8 cellular contexts compared by ENCODE assay signal in genomic region chr1:100455478-100456072, GRCh38.
DNase-seq lines count a peak whose midpoint lies in the region; ATAC-seq and TF ChIP-seq lines count a peak whose summit lies in the region.

No MANE protein-coding gene starts in this region.

- H3K27ac Mint-ChIP-seq in activated T-cell treated with anti-CD3 and anti-CD28 coated beads, Interleukin-2, amount 50 U/mL, for 24 hours, result peak overlapping the region; percentile 24

- ATAC-seq in HG02798 (IDR thresholded peaks at IDR 0.05; ENCODE audit: poor library complexity, unreplicated experiment), result no peak

- H3K9ac ChIP-seq in OCI-LY3 (ENCODE audit: low read length), result no peak overlapping the region

- no peaks in the 10 kb centered on the region for H3K27me3 Mint-ChIP-seq in activated T-cell treated with anti-CD3 and anti-CD28 coated beads, Interleukin-2, amount 50 U/mL, for 24 hours

- H3K79me2 ChIP-seq in OCI-LY3 (ENCODE audit: low read length), result no peaks in the 10 kb centered on the region

- no peak overlapping the region for H3K4me3 ChIP-seq in OCI-LY3 (ENCODE audit: low read length)
- no peak overlapping the region for H3K4me3 ChIP-seq in epithelial cell of esophagus (ENCODE audit: low read length)
- no peak overlapping the region for H3K4me3 ChIP-seq in testis

- no peak overlapping the region for H3K27ac ChIP-seq in OCI-LY3 (ENCODE audit: low read length)
- no peak overlapping the region for H3K27ac ChIP-seq in testis

- no peaks in the 10 kb centered on the region for H3K27me3 ChIP-seq in OCI-LY3 (ENCODE audit: low read depth, low read length)
- no peaks in the 10 kb centered on the region for H3K27me3 ChIP-seq in testis

- H3K36me3 ChIP-seq in OCI-LY3 (replicated peaks; ENCODE audit: low read depth, low read length), result no peaks in the 10 kb centered on the region
- H3K36me3 ChIP-seq in testis (ENCODE audit: low read depth, missing control alignments), result no peaks in the 10 kb centered on the region

- H3K4me1 ChIP-seq in OCI-LY3 (ENCODE audit: low read length), result peaks cover 7% of the 10 kb centered on the region
- H3K4me1 ChIP-seq in testis, result peaks cover 4% of the 10 kb centered on the region

- no peaks in the 10 kb centered on the region for H3K9me3 ChIP-seq in OCI-LY3 (ENCODE audit: insufficient read depth, low read length)
- no peaks in the 10 kb centered on the region for H3K9me3 ChIP-seq in testis

- TF ChIP-seq CTCF in OCI-LY3 (IDR thresholded peaks at IDR 0.05; ENCODE audit: low read depth, low read length), result peak; percentile 45
- TF ChIP-seq CTCF in epithelial cell of esophagus (IDR thresholded peaks at IDR 0.05; ENCODE audit: insufficient read depth, low read depth, low read length, missing control alignments), result peak; percentile 20
- peak in 2 of 3 experiments; percentile 17 to 62 for TF ChIP-seq CTCF in testis (IDR thresholded peaks at IDR 0.05)

- H3K4me1 Mint-ChIP-seq in activated T-cell treated with anti-CD3 and anti-CD28 coated beads, Interleukin-2, amount 50 U/mL, for 24 hours (ENCODE audit: low read depth), result peaks cover 70% of the 10 kb centered on the region

- no peaks in the 10 kb centered on the region for H4K20me1 ChIP-seq in OCI-LY3 (ENCODE audit: insufficient read depth, low read length)

- H3K4me2 ChIP-seq in OCI-LY3 (ENCODE audit: low read length), result no peak overlapping the region

- no peak for DNase-seq in activated T-cell treated with anti-CD3 and anti-CD28 coated beads, Interleukin-2, amount 50 U/mL, for 24 hours
- no peak for DNase-seq in activated T-cell treated with anti-CD3 and anti-CD28 coated beads, Interleukin-2, amount 50 U/mL, for 48 hours
- peak; percentile 14 for DNase-seq in epithelial cell of esophagus (ENCODE audit: low read depth)
- DNase-seq in testis, result no peak
- no peak for DNase-seq in activated gamma-delta T cell (lab: John Stamatoyannopoulos, UW)
- DNase-seq in OCI-M2 (lab: John Stamatoyannopoulos, UW; ENCODE audit: unreplicated experiment), result no peak

- peaks cover 25% of the 10 kb centered on the region for H3K36me3 Mint-ChIP-seq in activated T-cell treated with anti-CD3 and anti-CD28 coated beads, Interleukin-2, amount 50 U/mL, for 24 hours (ENCODE audit: low read depth)

- no peaks in the 10 kb centered on the region for H3K9me3 Mint-ChIP-seq in activated T-cell treated with anti-CD3 and anti-CD28 coated beads, Interleukin-2, amount 50 U/mL, for 24 hours

- no peak for TF ChIP-seq POLR2A in testis (IDR thresholded peaks at IDR 0.05)

- intact Hi-C loops in testis (cut with DNase I; ENCODE audit: low total_unique reads), result no loop called here

- H3K4me3 Mint-ChIP-seq in activated T-cell treated with anti-CD3 and anti-CD28 coated beads, Interleukin-2, amount 50 U/mL, for 24 hours, result no peak overlapping the region

- no peak overlapping the region for H2AFZ ChIP-seq in OCI-LY3 (ENCODE audit: low read depth, low read length)
